Comparison of ENCODE assay signal across 20 cellular contexts in genomic region chr2:233461481-233461891, GRCh38.
A peak's percentile ranks its signal among the peaks of the same experiment; 100 is the strongest.
DNase-seq lines count a peak whose midpoint lies in the region; ATAC-seq, FAIRE-seq and TF ChIP-seq lines count a peak whose summit lies in the region.
"Had no signal": no experiment of that assay in that cellular context is flagged by ENCODE, and none has a peak within 500 bp of the region (broad histone marks: within the 10 kb centered on the region; RNA-seq: fewer than 3 reads in every experiment).

No MANE protein-coding gene starts in this region.

- H3K27ac ChIP-seq in right cardiac atrium (ENCODE audit: low read length), result no peak overlapping the region
- H3K27ac ChIP-seq in HepG2 (ENCODE audit: extremely low read length, insufficient read depth, low read length), result peak overlapping the region; percentile 59
- H3K27ac ChIP-seq in stomach, result peak overlapping the region; percentile 64 to 90 (median 79)
- H3K27ac ChIP-seq: GM23248, left lung, pancreas had no signal

- BruUV-seq in HepG2 (replicated peaks; lab: Mats Ljungman, UMichigan), result no TSS peak

- H3K9ac ChIP-seq in HepG2 (ENCODE audit: insufficient read depth, low read depth, low read length), result no peak overlapping the region
- H3K9ac ChIP-seq: GM23248 had no signal

- no peaks in the 10 kb centered on the region for H3K9me3 Mint-ChIP-seq in activated B cell treated with CpG ODN at 0.5 μM for 24 hours
- H3K9me3 Mint-ChIP-seq: CD4-positive, CD25-positive, alpha-beta regulatory T cell; HFFc6; natural killer cell treated with Interleukin-12 subunit alpha and Interleukin-12 subunit beta and Interleukin-15 and Interleukin-18, amount 100 ng/mL, for 72 hours had no signal

- in situ Hi-C loops in HepG2 (cut with HindIII; ENCODE audit: extremely low pct_ligation_motif_present, low pct_unique_long_range_greater_than_20kb) (no loop called here), ACHN (cut with HindIII; ENCODE audit: low pct_ligation_motif_present, low pct_unique_long_range_greater_than_20kb, low sequenced_read_pairs) (no loop called here)

- no peak for TF ChIP-seq RAD21 in HepG2 (CRISPR knock-in tag; IDR thresholded peaks at IDR 0.05)

- CTCF ChIA-PET in activated B cell treated with CpG ODN at 0.5 μM for 24 hours (lab: Charles Lee) (no interaction called here), HepG2 (lab: Yijun Ruan, JAX; ENCODE audit: low intra/inter-chr PET ratio, low total read pairs) (no interaction called here)

- WGBS in right cardiac atrium, result 88% methylated on average over 8 of the region's 8 CpGs
- 97% methylated on average over 8 of the region's 8 CpGs for WGBS in HepG2 (ENCODE audit: low lambda C conversion rate)
- WGBS in stomach, 5 donors, result 51 to 78% (median 69%) methylated on average over 7 to 8 of the region's 8 CpGs

- no peaks in the 10 kb centered on the region for H3K4me1 ChIP-seq in right cardiac atrium (ENCODE audit: control insufficient read depth, insufficient read depth, low read length)
- peaks cover 20% of the 10 kb centered on the region for H3K4me1 ChIP-seq in HepG2 (ENCODE audit: insufficient read depth, low read length)
- peaks cover 9 to 50% (median 24%) of the 10 kb centered on the region in 4 donors for H3K4me1 ChIP-seq in stomach
- H3K4me1 ChIP-seq: left lung, pancreas had no signal

- H3K4me3 ChIP-seq in right cardiac atrium (ENCODE audit: low read length), result no peak overlapping the region
- no peak overlapping the region for H3K4me3 ChIP-seq in HepG2 (replicated peaks in 1 of 3; ENCODE audit: insufficient read depth in 1 of 3, low read depth in 2 of 3, low read length in 3 of 3)
- no peak overlapping the region for H3K4me3 ChIP-seq in stomach
- H3K4me3 ChIP-seq in foreskin fibroblast (ENCODE audit: low read depth in 1 of 2, low read length in 2 of 2), result no peak overlapping the region
- H3K4me3 ChIP-seq: GM23248, left lung, pancreas had no signal

- peaks cover 92% of the 10 kb centered on the region for H3K36me3 Mint-ChIP-seq in activated B cell treated with CpG ODN at 0.5 μM for 24 hours (ENCODE audit: low read depth)

- no peak overlapping the region for H3K4me2 ChIP-seq in HepG2 (ENCODE audit: low read depth, low read length)

- ATAC-seq in right cardiac atrium, result no peak
- no peak for ATAC-seq in left cardiac atrium
- ATAC-seq in activated B cell treated with CpG ODN at 0.5 μM for 24 hours (ENCODE audit: low read depth), result no peak
- ATAC-seq in HepG2, result peak; percentile 21
- no peak for ATAC-seq in GM21576 (IDR thresholded peaks at IDR 0.05; ENCODE audit: unreplicated experiment)
- ATAC-seq: left lung; natural killer cell treated with Interleukin-12 subunit alpha and Interleukin-12 subunit beta and Interleukin-15 and Interleukin-18, amount 100 ng/mL, for 72 hours; sciatic nerve had no signal

- no peak for FAIRE-seq in HepG2 (lab: Jason Lieb, UNC)
- FAIRE-seq: G401.6, pancreas had no signal

- H3K27me3 ChIP-seq in right cardiac atrium (ENCODE audit: control insufficient read depth, insufficient read depth), result no peaks in the 10 kb centered on the region
- no peaks in the 10 kb centered on the region for H3K27me3 ChIP-seq in HepG2 (ENCODE audit: control insufficient read depth in 1 of 2, insufficient read depth in 2 of 2, low read length in 2 of 2)
- H3K27me3 ChIP-seq in stomach, result no peaks in the 10 kb centered on the region
- H3K27me3 ChIP-seq: left lung, pancreas had no signal

- no peaks in the 10 kb centered on the region for H4K20me1 ChIP-seq in HepG2 (ENCODE audit: insufficient read depth, low read length)

- intact Hi-C loops in right cardiac atrium (cut with DNase I) (no loop called here), left cardiac atrium (cut with DNase I) (no loop called here), activated B cell treated with CpG ODN at 0.5 μM for 24 hours (cut with micrococcal nuclease) (no loop called here), HepG2 (cut with micrococcal nuclease; ENCODE audit: unreplicated experiment) (no loop called here), stomach (cut with DNase I; ENCODE audit: low total_unique reads) (no loop called here)

- DNase-seq in right cardiac atrium (peak in 2 of 3 donors; percentile 19 to 47), left cardiac atrium (no peak), activated B cell treated with CpG ODN at 0.5 μM for 24 hours (no peak), HepG2 (ENCODE audit: low spot score) (no peak), stomach (no peak), foreskin fibroblast (no peak), ACHN (no peak)
- DNase-seq: CD4-positive, CD25-positive, alpha-beta regulatory T cell; central memory CD4-positive, alpha-beta T cell; erythroblast; GM23248; HFFc6; NCI-H510A treated with DMSO at 0.1 percent for 48 hours; trophoblast cell had no signal

- H3K4me3 Mint-ChIP-seq in activated B cell treated with CpG ODN at 0.5 μM for 24 hours, result no peak overlapping the region
- H3K4me3 Mint-ChIP-seq: CD4-positive, CD25-positive, alpha-beta regulatory T cell; HFFc6; natural killer cell treated with Interleukin-12 subunit alpha and Interleukin-12 subunit beta and Interleukin-15 and Interleukin-18, amount 100 ng/mL, for 72 hours had no signal

- TF ChIP-seq POLR2A in HepG2 (IDR thresholded peaks at IDR 0.05; ENCODE audit: insufficient read depth in 1 of 2, low read depth in 2 of 2, low read length in 2 of 2) (no peak), stomach (IDR thresholded peaks at IDR 0.05) (peak in 1 of 4 donors; percentile 11)

- peak overlapping the region; percentile 10 for H3K27ac Mint-ChIP-seq in activated B cell treated with CpG ODN at 0.5 μM for 24 hours
- H3K27ac Mint-ChIP-seq: HFFc6 had no signal

- H3K9me3 ChIP-seq in right cardiac atrium (ENCODE audit: control insufficient read depth, low read length) (no peaks in the 10 kb centered on the region), HepG2 (ENCODE audit: low read length) (no peaks in the 10 kb centered on the region), stomach (no peaks in the 10 kb centered on the region)
- H3K9me3 ChIP-seq: left lung, pancreas had no signal

- no peak overlapping the region for H2AFZ ChIP-seq in HepG2 (ENCODE audit: low read length)
- H2AFZ ChIP-seq: GM23248 had no signal

- TF ChIP-seq EP300 in HepG2 (IDR thresholded peaks at IDR 0.05; ENCODE audit: low read depth in 2 of 2, low read length in 2 of 2) (no peak), HepG2 (CRISPR knock-in tag; IDR thresholded peaks at IDR 0.05; ENCODE audit: borderline replicate concordance) (no peak), stomach (IDR thresholded peaks at IDR 0.05) (no peak)

- H3K4me1 Mint-ChIP-seq in activated B cell treated with CpG ODN at 0.5 μM for 24 hours, result no peaks in the 10 kb centered on the region

- POLR2A ChIA-PET in activated B cell treated with CpG ODN at 0.5 μM for 24 hours (lab: Charles Lee), result no interaction called here
- POLR2A ChIA-PET in HepG2 (lab: Yijun Ruan, JAX), result no interaction called here

- TF ChIP-seq CTCF in activated B cell treated with CpG ODN at 0.5 μM for 24 hours (IDR thresholded peaks at IDR 0.05) (no peak), HepG2 (CRISPR knock-in tag; IDR thresholded peaks at IDR 0.05) (no peak), stomach (IDR thresholded peaks at IDR 0.05) (no peak), foreskin fibroblast (IDR thresholded peaks at IDR 0.05; ENCODE audit: low read depth, low read length) (no peak)

- no peaks in the 10 kb centered on the region for H3K27me3 Mint-ChIP-seq in activated B cell treated with CpG ODN at 0.5 μM for 24 hours
- H3K27me3 Mint-ChIP-seq: CD4-positive, CD25-positive, alpha-beta regulatory T cell; natural killer cell treated with Interleukin-12 subunit alpha and Interleukin-12 subunit beta and Interleukin-15 and Interleukin-18, amount 100 ng/mL, for 72 hours had no signal

- H3K79me2 ChIP-seq in HepG2 (ENCODE audit: insufficient read depth, low read length), result no peaks in the 10 kb centered on the region

- H3K36me3 ChIP-seq in HepG2 (replicated peaks in 1 of 2; ENCODE audit: control insufficient read depth in 1 of 2, insufficient read depth in 2 of 2, low read length in 2 of 2) (peaks cover 41 to 64% of the 10 kb centered on the region in 2 experiments), stomach (peaks cover 84 to 100% (median 100%) of the 10 kb centered on the region in 4 donors)

TF ChIP-seq in HepG2, 621 proteins besides CTCF, POLR2A, EP300 and RAD21 (continues in another document):
- TF ChIP-seq ZNF598 (CRISPR knock-in tag; IDR thresholded peaks at IDR 0.05; ENCODE audit: borderline replicate concordance) (no peak), ZNF782 (CRISPR knock-in tag; IDR thresholded peaks at IDR 0.05; ENCODE audit: borderline replicate concordance) (no peak), BRD4 (CRISPR knock-in tag; IDR thresholded peaks at IDR 0.05) (no peak), SUZ12 (IDR thresholded peaks at IDR 0.05; ENCODE audit: low read depth, low read length) (no peak), HOXD1 (CRISPR knock-in tag; IDR thresholded peaks at IDR 0.05) (no peak), USF2 (IDR thresholded peaks at IDR 0.05; ENCODE audit: low read depth, low read length) (0 out of 2 replicates have a peak, but pooled peaks have one; percentile 1), USF2 (CRISPR knock-in tag; IDR thresholded peaks at IDR 0.05; ENCODE audit: borderline replicate concordance) (no peak), ZSCAN22 (CRISPR knock-in tag; IDR thresholded peaks at IDR 0.05) (no peak), ZFP82 (CRISPR knock-in tag; IDR thresholded peaks at IDR 0.05; ENCODE audit: borderline replicate concordance) (no peak), ZMYM4 (CRISPR knock-in tag; IDR thresholded peaks at IDR 0.05) (no peak), HIVEP1 (CRISPR knock-in tag; IDR thresholded peaks at IDR 0.05) (0 out of 2 replicates have a peak, but pooled peaks have one; percentile 5), ZBTB8A (CRISPR knock-in tag; IDR thresholded peaks at IDR 0.05; ENCODE audit: borderline replicate concordance, low read depth) (no peak), ZFP36 (IDR thresholded peaks at IDR 0.05; ENCODE audit: borderline replicate concordance, low read depth, low read length, partially characterized antibody) (no peak), RBM22 (optimal IDR thresholded peaks at IDR 0.05; ENCODE audit: low read length) (peak; percentile 32)

Comparison
In these comparisons a context has a peak if more than half of its experiments do, and no peak if none do; other contexts are left out.
1. DNase-seq: peak in right cardiac atrium (2 of 3); none in left cardiac atrium (single experiment), activated B cell treated with CpG ODN at 0.5 μM for 24 hours (single experiment), HepG2 (single experiment), stomach (single experiment), foreskin fibroblast (0 of 2) and ACHN (single experiment).